Comparison of ENCODE assay signal across 13 cellular contexts in genomic region chr2:26185954-26186353, GRCh38. TPM values are rescaled to one million over a fixed set of nuclear protein-coding genes. Genes with fewer than 3 reads are reported as not detected.
DNase-seq lines count a peak whose midpoint lies in the region; ATAC-seq and TF ChIP-seq lines count a peak whose summit lies in the region.
"Had no signal": no experiment of that assay in that cellular context is flagged by ENCODE, and none has a peak within 500 bp of the region (broad histone marks: within the 10 kb centered on the region; RNA-seq: fewer than 3 reads in every experiment).

No MANE protein-coding gene starts in this region.

- H3K4me2 ChIP-seq in parathyroid adenoma (ENCODE audit: low read length) = no peak overlapping the region

- ATAC-seq in HG03521 (IDR thresholded peaks at IDR 0.05; ENCODE audit: unreplicated experiment) (no peak), GM18519 (IDR thresholded peaks at IDR 0.05; ENCODE audit: low FRiP score, unreplicated experiment) (no peak)
- ATAC-seq: stimulated activated naive B cell treated with anti-CD40 and anti-IgM and Interleukin-4, amounts not matched to agents 10 μg/mL and 1 μg/mL and 100 μg/mL, for 72 hours had no signal

- no peak overlapping the region for H3K4me3 ChIP-seq in CD4-positive, alpha-beta memory T cell (ENCODE audit: low read length in 2 of 2)
- H3K4me3 ChIP-seq in parathyroid adenoma (ENCODE audit: low read depth, low read length) = no peak overlapping the region

- peaks cover 5 to 10% of the 10 kb centered on the region in 2 donors for H3K36me3 Mint-ChIP-seq in CD4-positive, alpha-beta memory T cell
- no peaks in the 10 kb centered on the region for H3K36me3 Mint-ChIP-seq in IgD-negative memory B cell
- peaks cover 12% of the 10 kb centered on the region for H3K36me3 Mint-ChIP-seq in endothelial cell (ENCODE audit: low read depth, unreplicated experiment)

- peak overlapping the region; percentile 83 to 89 (median 86) for H3K4me3 Mint-ChIP-seq in CD4-positive, alpha-beta memory T cell
- H3K4me3 Mint-ChIP-seq in IgD-negative memory B cell (peak overlapping the region; percentile 79 to 90 (median 82)), endothelial cell (ENCODE audit: unreplicated experiment) (peak overlapping the region; percentile 81)

- CTCF ChIA-PET in CD4-positive, alpha-beta memory T cell (lab: Charles Lee; ENCODE audit: partially characterized antibody) = interaction anchor here (1.0 to 4.3 kb wide), 4 partner anchors 9 to 235 kb away, joined by 3 to 17 read pairs (median 3); no protein-coding TSS in a partner anchor

- H3K79me2 ChIP-seq in parathyroid adenoma = peaks cover 28% of the 10 kb centered on the region

- H3K27me3 ChIP-seq in CD4-positive, alpha-beta memory T cell (ENCODE audit: insufficient read depth, low read length) = no peaks in the 10 kb centered on the region
- H3K27me3 ChIP-seq in parathyroid adenoma (ENCODE audit: control insufficient read depth, insufficient read depth, low read length) = no peaks in the 10 kb centered on the region
- H3K27me3 ChIP-seq: SJSA1 had no signal

- H3K27ac ChIP-seq in CD4-positive, alpha-beta memory T cell (ENCODE audit: low read depth, low read length) = no peak overlapping the region
- peak overlapping the region; percentile 97 for H3K27ac ChIP-seq in parathyroid adenoma
- H3K27ac ChIP-seq: HL-60, SJSA1 had no signal

- peaks cover 2 to 7% of the 10 kb centered on the region in 2 donors for H3K27me3 Mint-ChIP-seq in CD4-positive, alpha-beta memory T cell
- H3K27me3 Mint-ChIP-seq in IgD-negative memory B cell = peaks cover 2% of the 10 kb centered on the region
- H3K27me3 Mint-ChIP-seq in endothelial cell (ENCODE audit: unreplicated experiment) = peaks cover 18% of the 10 kb centered on the region

- peaks cover 10 to 22% (median 15%) of the 10 kb centered on the region in 4 donors for H3K4me1 Mint-ChIP-seq in CD4-positive, alpha-beta memory T cell
- H3K4me1 Mint-ChIP-seq in IgD-negative memory B cell (peaks cover 0 to 13% (median 4%) of the 10 kb centered on the region in 3 donors), endothelial cell (ENCODE audit: unreplicated experiment) (peaks cover 12% of the 10 kb centered on the region)

- TF ChIP-seq CTCF in endothelial cell (IDR thresholded peaks at IDR 0.05; ENCODE audit: unreplicated experiment) = no peak
- TF ChIP-seq CTCF in parathyroid adenoma (IDR thresholded peaks at IDR 0.05) = no peak

- peaks cover 19% of the 10 kb centered on the region for H3K4me1 ChIP-seq in CD4-positive, alpha-beta memory T cell (ENCODE audit: insufficient read depth, low read length)
- peaks cover 74% of the 10 kb centered on the region for H3K4me1 ChIP-seq in parathyroid adenoma

- intact Hi-C loops in CD4-positive, alpha-beta memory T cell (cut with micrococcal nuclease) = no loop called here

- no peaks in the 10 kb centered on the region for H3K9me3 Mint-ChIP-seq in CD4-positive, alpha-beta memory T cell
- H3K9me3 Mint-ChIP-seq in IgD-negative memory B cell = no peaks in the 10 kb centered on the region
- no peaks in the 10 kb centered on the region for H3K9me3 Mint-ChIP-seq in endothelial cell (ENCODE audit: unreplicated experiment)
- H3K9me3 Mint-ChIP-seq: stimulated activated naive B cell treated with anti-CD40 and anti-IgM and Interleukin-4, amounts not matched to agents 10 μg/mL and 1 μg/mL and 100 μg/mL, for 72 hours had no signal

- H3K27ac Mint-ChIP-seq in CD4-positive, alpha-beta memory T cell = peak overlapping the region; percentile 6 to 89 (median 74)
- H3K27ac Mint-ChIP-seq in IgD-negative memory B cell (peak overlapping the region in 1 of 3 donors; percentile 63), endothelial cell (ENCODE audit: unreplicated experiment) (peak overlapping the region; percentile 8)

- no peak overlapping the region for H3K9ac ChIP-seq in parathyroid adenoma

- H2AFZ ChIP-seq in parathyroid adenoma = no peak overlapping the region

- no peaks in the 10 kb centered on the region for H3K9me3 ChIP-seq in CD4-positive, alpha-beta memory T cell (ENCODE audit: control insufficient read depth in 1 of 2, low read length in 2 of 2)
- H3K9me3 ChIP-seq in parathyroid adenoma (ENCODE audit: control insufficient read depth, low read length) = no peaks in the 10 kb centered on the region
- H3K9me3 ChIP-seq: SJSA1 had no signal

- DNase-seq in CD4-positive, alpha-beta memory T cell = no peak
- no peak for DNase-seq in endothelial cell (ENCODE audit: low spot score)
- DNase-seq in stimulated activated CD4-positive, alpha-beta T cell treated with anti-CD3 and anti-CD28 coated beads, Interleukin-1b, Interleukin-23, amount 100 ng/mL, for 48 hours = no peak
- no peak for DNase-seq in Kasumi-1 (lab: John Stamatoyannopoulos, UW)
- DNase-seq: DMS79 treated with DMSO at 0.1 percent for 48 hours; MV-4-11; stimulated activated naive B cell treated with anti-CD40 and anti-IgM and Interleukin-4, amounts not matched to agents 10 μg/mL and 1 μg/mL and 100 μg/mL, for 72 hours had no signal

- peaks cover 11% of the 10 kb centered on the region for H3K36me3 ChIP-seq in CD4-positive, alpha-beta memory T cell (ENCODE audit: insufficient read depth, low read length)
- no peaks in the 10 kb centered on the region for H3K36me3 ChIP-seq in parathyroid adenoma (ENCODE audit: control insufficient read depth, insufficient read depth, low read length)
- H3K36me3 ChIP-seq: SJSA1 had no signal

- POLR2A ChIA-PET in CD4-positive, alpha-beta memory T cell (lab: Charles Lee; ENCODE audit: partially characterized antibody) = interaction anchor here (0.6 to 3.2 kb wide), 7 partner anchors 8 to 1213 kb away, joined by 3 to 26 read pairs (median 4); partner anchors contain the start of genes HADHA and HADHB

RNA-seq across cellular contexts. Expression of gene GAREM2, which starts 13.1 kb away (rescaled TPM):
- 1 to 10 TPM; 3.2 to 3.6 TPM for total RNA-seq in CD4-positive, alpha-beta memory T cell
- 1 to 10 TPM in 1 of 2 donors, under 1 TPM in 1; 0.14 to 2.3 TPM for polyA plus RNA-seq in CD4-positive, alpha-beta memory T cell
- 0.19 TPM for polyA plus RNA-seq in IgD-negative memory B cell
- total RNA-seq in endothelial cell (ENCODE audit: unreplicated experiment) = 4.6 TPM

RNA-seq across cellular contexts. Expression of gene HADHA, which starts 58.5 kb away (rescaled TPM):
- 10 to 100 TPM; 89.1 to 93.6 TPM for total RNA-seq in CD4-positive, alpha-beta memory T cell
- polyA plus RNA-seq in CD4-positive, alpha-beta memory T cell = 100 to 1,000 TPM; 119 to 126 TPM
- 125 TPM for polyA plus RNA-seq in IgD-negative memory B cell
- total RNA-seq in endothelial cell (ENCODE audit: unreplicated experiment) = 162 TPM

RNA-seq across cellular contexts. Expression of gene HADHB, which starts 58.8 kb away (rescaled TPM):
- 10 to 100 TPM; 58.8 to 67.1 TPM for total RNA-seq in CD4-positive, alpha-beta memory T cell
- 100 to 1,000 TPM in 1 of 2 donors, 10 to 100 TPM in 1; 95.0 to 115 TPM for polyA plus RNA-seq in CD4-positive, alpha-beta memory T cell
- polyA plus RNA-seq in IgD-negative memory B cell = 104 TPM
- total RNA-seq in endothelial cell (ENCODE audit: unreplicated experiment) = 101 TPM
